In genomic region chr3:39241502-39241901, GRCh38 we compare ENCODE assay signal across 31 cellular contexts. TPM values are rescaled to one million over a fixed set of nuclear protein-coding genes. Genes with fewer than 3 reads are reported as not detected.
DNase-seq lines count a peak whose midpoint lies in the region; ATAC-seq and TF ChIP-seq lines count a peak whose summit lies in the region.
"Had no signal": no experiment of that assay in that cellular context is flagged by ENCODE, and none has a peak within 500 bp of the region (broad histone marks: within the 10 kb centered on the region; RNA-seq: fewer than 3 reads in every experiment).

No MANE protein-coding gene starts in this region.

- no peaks in the 10 kb centered on the region for H3K36me3 ChIP-seq in upper lobe of right lung
- H3K36me3 ChIP-seq: MG63, Peyer's patch had no signal

- no peaks in the 10 kb centered on the region for H3K36me3 Mint-ChIP-seq in activated CD4-positive, alpha-beta T cell treated with anti-CD3 and anti-CD28 coated beads, Interleukin-2, amount 10 ng/mL, durations not matched to agents 24 days and 14 days (ENCODE audit: low read depth)
- H3K36me3 Mint-ChIP-seq in progenitor cell of endocrine pancreas (ENCODE audit: insufficient read depth), result no peaks in the 10 kb centered on the region
- H3K36me3 Mint-ChIP-seq: CD4-positive, alpha-beta memory T cell had no signal

- TF ChIP-seq CTCF in upper lobe of right lung (IDR thresholded peaks at IDR 0.05) (no peak), progenitor cell of endocrine pancreas (IDR thresholded peaks at IDR 0.05; ENCODE audit: unreplicated experiment) (no peak)

- peaks cover 6% of the 10 kb centered on the region for H3K27me3 ChIP-seq in upper lobe of right lung
- H3K27me3 ChIP-seq: MG63, Peyer's patch had no signal

- intact Hi-C loops in activated CD4-positive, alpha-beta T cell treated with anti-CD3 and anti-CD28 coated beads, Interleukin-2, amount 10 ng/mL, durations not matched to agents 24 days and 14 days (cut with micrococcal nuclease), result no loop called here
- intact Hi-C loops in upper lobe of right lung (cut with DNase I), result no loop called here

- H3K27me3 Mint-ChIP-seq in activated CD4-positive, alpha-beta T cell treated with anti-CD3 and anti-CD28 coated beads, Interleukin-2, amount 10 ng/mL, durations not matched to agents 24 days and 14 days, result peaks cover 58% of the 10 kb centered on the region
- peaks cover 20% of the 10 kb centered on the region for H3K27me3 Mint-ChIP-seq in progenitor cell of endocrine pancreas

- H3K9me3 Mint-ChIP-seq in activated CD4-positive, alpha-beta T cell treated with anti-CD3 and anti-CD28 coated beads, Interleukin-2, amount 10 ng/mL, durations not matched to agents 24 days and 14 days, result no peaks in the 10 kb centered on the region
- no peaks in the 10 kb centered on the region for H3K9me3 Mint-ChIP-seq in progenitor cell of endocrine pancreas (ENCODE audit: low read depth)

- no peak overlapping the region for H3K4me3 Mint-ChIP-seq in activated CD4-positive, alpha-beta T cell treated with anti-CD3 and anti-CD28 coated beads, Interleukin-2, amount 10 ng/mL, durations not matched to agents 24 days and 14 days
- no peak overlapping the region for H3K4me3 Mint-ChIP-seq in progenitor cell of endocrine pancreas (ENCODE audit: low read depth)
- H3K4me3 Mint-ChIP-seq: CD4-positive, alpha-beta memory T cell had no signal

- ATAC-seq in upper lobe of right lung, result peak; percentile 23

- H3K4me1 ChIP-seq in upper lobe of right lung, result no peaks in the 10 kb centered on the region
- H3K4me1 ChIP-seq: Peyer's patch had no signal

- H3K27ac Mint-ChIP-seq in activated CD4-positive, alpha-beta T cell treated with anti-CD3 and anti-CD28 coated beads, Interleukin-2, amount 10 ng/mL, durations not matched to agents 24 days and 14 days, result no peak overlapping the region
- H3K27ac Mint-ChIP-seq in progenitor cell of endocrine pancreas, result no peak overlapping the region
- H3K27ac Mint-ChIP-seq: CD4-positive, alpha-beta memory T cell had no signal

- peak; percentile 47 for DNase-seq in activated CD4-positive, alpha-beta T cell treated with anti-CD3 and anti-CD28 coated beads, Interleukin-2, amount 10 ng/mL, durations not matched to agents 24 days and 14 days
- DNase-seq in activated CD4-positive, alpha-beta T cell treated with anti-CD3 and anti-CD28 coated beads for 1 hour, result no peak
- DNase-seq in NOMO-1 (lab: John Stamatoyannopoulos, UW; ENCODE audit: unreplicated experiment in 2 of 2) (peak; percentile 67 to 74), SKM-1 treated with dmso at 0.1 percent for 144 hours (lab: John Stamatoyannopoulos, UW; ENCODE audit: unreplicated experiment) (peak; percentile 70), upper lobe of right lung (no peak), progenitor cell of endocrine pancreas (ENCODE audit: low spot score, unreplicated experiment) (no peak), ecto neural progenitor cell (ENCODE audit: low spot score) (no peak), NCI-H524 treated with DMSO at 0.1 percent for 48 hours (lab: John Stamatoyannopoulos, UW) (no peak)
- DNase-seq: CD4-positive, alpha-beta memory T cell; COR-L47; DMS53; GM23248; H7; IMR-90; KG1; MG63; NCI-H1092 treated with DMSO at 0.1 percent for 48 hours; NCI-H1436; NCI-H187; NCI-H2081 treated with DMSO at 0.1 percent for 48 hours; NCI-H2171; NCI-H226; NCI-H510A; NCI-H748 treated with DMSO at 0.1 percent for 48 hours; OCI-M1; Peyer's patch; SHP77 treated with DMSO at 0.1 percent for 48 hours; T-helper 1 cell had no signal

- H3K9me3 ChIP-seq in upper lobe of right lung, result no peaks in the 10 kb centered on the region
- H3K9me3 ChIP-seq: MG63, Peyer's patch had no signal

- H3K27ac ChIP-seq in upper lobe of right lung, result no peak overlapping the region
- H3K27ac ChIP-seq: GM23248, Peyer's patch had no signal

- no peak overlapping the region for H3K4me3 ChIP-seq in upper lobe of right lung
- H3K4me3 ChIP-seq: GM23248, MG63, Peyer's patch had no signal

- no peaks in the 10 kb centered on the region for H3K4me1 Mint-ChIP-seq in activated CD4-positive, alpha-beta T cell treated with anti-CD3 and anti-CD28 coated beads, Interleukin-2, amount 10 ng/mL, durations not matched to agents 24 days and 14 days
- no peaks in the 10 kb centered on the region for H3K4me1 Mint-ChIP-seq in progenitor cell of endocrine pancreas (ENCODE audit: low read depth)
- H3K4me1 Mint-ChIP-seq: CD4-positive, alpha-beta memory T cell had no signal

RNA-seq across cellular contexts. Expression of gene CX3CR1, which starts 38.3 kb away (rescaled TPM):
- 0.19 and 0.21 TPM in 2 replicates for total RNA-seq in activated CD4-positive, alpha-beta T cell treated with anti-CD3 and anti-CD28 coated beads, Interleukin-2, amount 10 ng/mL, durations not matched to agents 24 days and 14 days
- 8.3 TPM for total RNA-seq in upper lobe of right lung
- not detected in 2 replicates for total RNA-seq in progenitor cell of endocrine pancreas
- total RNA-seq: A172, Daoy, G401, GM23248, IMR-90, Peyer's patch had no signal

RNA-seq across cellular contexts. Expression of gene XIRP1, which starts 49.1 kb away (rescaled TPM):
- total RNA-seq in activated CD4-positive, alpha-beta T cell treated with anti-CD3 and anti-CD28 coated beads, Interleukin-2, amount 10 ng/mL, durations not matched to agents 24 days and 14 days, result 2.7 and 2.9 TPM in 2 replicates
- total RNA-seq in upper lobe of right lung, result not detected
- total RNA-seq in progenitor cell of endocrine pancreas, result 0.16 TPM in 1 of 2 replicates, not detected in the other
- total RNA-seq: A172; CD4-positive, alpha-beta memory T cell; Daoy; G401; GM23248; H7 had no signal

Comparison
In these comparisons a context has a peak if more than half of its experiments do, and no peak if none do; other contexts are left out.
1. DNase-seq: peak in activated CD4-positive, alpha-beta T cell treated with anti-CD3 and anti-CD28 coated beads, Interleukin-2, amount 10 ng/mL, durations not matched to agents 24 days and 14 days (single experiment), NOMO-1 (2 of 2) and SKM-1 treated with dmso at 0.1 percent for 144 hours (single experiment); none in activated CD4-positive, alpha-beta T cell treated with anti-CD3 and anti-CD28 coated beads for 1 hour (single experiment), upper lobe of right lung (single experiment), progenitor cell of endocrine pancreas (single experiment), ecto neural progenitor cell (single experiment) and NCI-H524 treated with DMSO at 0.1 percent for 48 hours (single experiment).